ENCODE assay signal across 24 cellular contexts in genomic region chr9:130207241-130207992, GRCh38. TPM values are rescaled to one million over a fixed set of nuclear protein-coding genes. Genes with fewer than 3 reads are reported as not detected.
A peak's percentile ranks its signal among the peaks of the same experiment; 100 is the strongest.
DNase-seq lines count a peak whose midpoint lies in the region; TF ChIP-seq lines count a peak whose summit lies in the region.
"Had no signal": no experiment of that assay in that cellular context is flagged by ENCODE, and none has a peak within 500 bp of the region (broad histone marks: within the 10 kb centered on the region; RNA-seq: fewer than 3 reads in every experiment).

No MANE protein-coding gene starts in this region.

- H3K36me3 ChIP-seq in ascending aorta (no peaks in the 10 kb centered on the region), esophagus squamous epithelium (no peaks in the 10 kb centered on the region), uterus (no peaks in the 10 kb centered on the region), brain microvascular endothelial cell (replicated peaks) (no peaks in the 10 kb centered on the region)
- H3K36me3 ChIP-seq: adrenal gland had no signal

- in situ Hi-C loops in brain microvascular endothelial cell (cut with HindIII; ENCODE audit: low pct_ligation_motif_present, low sequenced_read_pairs), result no loop called here

- no peak for TF ChIP-seq POLR2A in esophagus squamous epithelium (IDR thresholded peaks at IDR 0.05)
- no peak for TF ChIP-seq POLR2A in uterus (IDR thresholded peaks at IDR 0.05)

- H3K9me3 ChIP-seq in ascending aorta, result no peaks in the 10 kb centered on the region
- H3K9me3 ChIP-seq in esophagus squamous epithelium, result no peaks in the 10 kb centered on the region
- H3K9me3 ChIP-seq in uterus, result no peaks in the 10 kb centered on the region
- H3K9me3 ChIP-seq: adrenal gland, psoas muscle had no signal

- intact Hi-C loops in ascending aorta (cut with DNase I), result no loop called here
- intact Hi-C loops in esophagus squamous epithelium (cut with DNase I), result no loop called here
- intact Hi-C loops in posterior vena cava (cut with DNase I), result no loop called here
- intact Hi-C loops in uterus (cut with DNase I; ENCODE audit: low total_unique reads), result no loop called here

- TF ChIP-seq CTCF in ascending aorta (IDR thresholded peaks at IDR 0.05) (no peak), esophagus squamous epithelium (IDR thresholded peaks at IDR 0.05) (no peak), uterus (IDR thresholded peaks at IDR 0.05) (no peak), brain microvascular endothelial cell (IDR thresholded peaks at IDR 0.05; ENCODE audit: low read depth, low read length, missing control alignments) (no peak)

- no peaks in the 10 kb centered on the region for H3K27me3 ChIP-seq in ascending aorta
- H3K27me3 ChIP-seq in esophagus squamous epithelium, result no peaks in the 10 kb centered on the region
- H3K27me3 ChIP-seq in uterus, result no peaks in the 10 kb centered on the region
- no peaks in the 10 kb centered on the region for H3K27me3 ChIP-seq in brain microvascular endothelial cell (replicated peaks)
- H3K27me3 ChIP-seq: adrenal gland had no signal

- H3K27ac ChIP-seq in ascending aorta (peak overlapping the region; percentile 68 to 91), esophagus squamous epithelium (peak overlapping the region; percentile 4 to 84 (median 72)), uterus (peak overlapping the region; percentile 89 to 96), brain microvascular endothelial cell (no peak overlapping the region)
- H3K27ac ChIP-seq: adrenal gland, C4-2B, psoas muscle, SK-N-MC, VCaP had no signal

- DNase-seq in ascending aorta (ENCODE audit: low spot score in 2 of 2), result no peak
- DNase-seq in esophagus squamous epithelium (lab: John Stamatoyannopoulos, UW), result no peak
- peak; percentile 64 for DNase-seq in posterior vena cava (ENCODE audit: low spot score)
- no peak for DNase-seq in uterus
- DNase-seq in brain microvascular endothelial cell, result no peak
- DNase-seq in DMS53 (lab: John Stamatoyannopoulos, UW), result no peak
- no peak for DNase-seq in NCI-H510A treated with DMSO at 0.1 percent for 48 hours (lab: John Stamatoyannopoulos, UW)
- DNase-seq: activated CD4-positive, alpha-beta T cell treated with anti-CD3 and anti-CD28 coated beads, Interleukin-2, amount 10 ng/mL, durations not matched to agents 24 days and 14 days; activated naive CD4-positive, alpha-beta T cell; activated T-cell treated with anti-CD3 and anti-CD28 coated beads, Interleukin-2, amount 50 U/mL, for 48 hours; adrenal gland; Calu3; effector CD4-positive, alpha-beta T cell; erythroblast; foreskin melanocyte; NCI-H1092 treated with DMSO at 0.1 percent for 48 hours; NCI-H187 treated with DMSO at 0.1 percent for 48 hours; NCI-H526; psoas muscle; T-helper 2 cell had no signal

- WGBS in esophagus squamous epithelium, 2 donors, result 65% methylated on average over 6 to 13 of the region's 17 CpGs

- H3K4me3 ChIP-seq in ascending aorta (no peak overlapping the region), esophagus squamous epithelium (no peak overlapping the region), uterus (no peak overlapping the region), brain microvascular endothelial cell (ENCODE audit: low read depth, low read length) (no peak overlapping the region)
- H3K4me3 ChIP-seq: adrenal gland, psoas muscle, SK-N-MC had no signal

- H3K4me1 ChIP-seq in ascending aorta (peaks cover 5 to 21% of the 10 kb centered on the region in 2 donors), esophagus squamous epithelium (peaks cover 2 to 37% (median 5%) of the 10 kb centered on the region in 3 donors), uterus (no peaks in the 10 kb centered on the region)
- H3K4me1 ChIP-seq: adrenal gland, psoas muscle had no signal

RNA-seq across cellular contexts. Expression of gene NCS1, which starts 35.2 kb away (rescaled TPM):
- total RNA-seq in ascending aorta, result 34.7 TPM
- total RNA-seq in esophagus squamous epithelium, result 10 to 100 TPM in 3 of 4 donors, 1 to 10 TPM in 1; 9.3 to 31.3 (median 15.2) TPM
- total RNA-seq in posterior vena cava, result 100 to 1,000 TPM; 194 to 196 TPM
- total RNA-seq in uterus, result 10 to 100 TPM in 3 of 4 donors, 1 to 10 TPM in 1; 4.1 to 99.3 (median 39.0) TPM

RNA-seq across cellular contexts. Expression of gene HMCN2, which starts 58.1 kb away (rescaled TPM):
- total RNA-seq in ascending aorta, result 7.5 TPM
- 1 to 10 TPM in 1 of 4 donors, under 1 TPM in 3; 0.53 to 4.8 (median 0.78) TPM for total RNA-seq in esophagus squamous epithelium
- 100 to 1,000 TPM in 1 of 2 donors, 10 to 100 TPM in 1; 98.8 to 224 TPM for total RNA-seq in posterior vena cava
- 10 to 100 TPM in 3 of 4 donors, 1 to 10 TPM in 1; 1.8 to 46.7 (median 24.4) TPM for total RNA-seq in uterus
- total RNA-seq: activated CD4-positive, alpha-beta T cell treated with anti-CD3 and anti-CD28 coated beads, Interleukin-2, amount 10 ng/mL, durations not matched to agents 24 days and 14 days; Calu3; mononuclear cell had no signal
